8 cellular contexts compared by ENCODE assay signal in the genomic region with DNA sequence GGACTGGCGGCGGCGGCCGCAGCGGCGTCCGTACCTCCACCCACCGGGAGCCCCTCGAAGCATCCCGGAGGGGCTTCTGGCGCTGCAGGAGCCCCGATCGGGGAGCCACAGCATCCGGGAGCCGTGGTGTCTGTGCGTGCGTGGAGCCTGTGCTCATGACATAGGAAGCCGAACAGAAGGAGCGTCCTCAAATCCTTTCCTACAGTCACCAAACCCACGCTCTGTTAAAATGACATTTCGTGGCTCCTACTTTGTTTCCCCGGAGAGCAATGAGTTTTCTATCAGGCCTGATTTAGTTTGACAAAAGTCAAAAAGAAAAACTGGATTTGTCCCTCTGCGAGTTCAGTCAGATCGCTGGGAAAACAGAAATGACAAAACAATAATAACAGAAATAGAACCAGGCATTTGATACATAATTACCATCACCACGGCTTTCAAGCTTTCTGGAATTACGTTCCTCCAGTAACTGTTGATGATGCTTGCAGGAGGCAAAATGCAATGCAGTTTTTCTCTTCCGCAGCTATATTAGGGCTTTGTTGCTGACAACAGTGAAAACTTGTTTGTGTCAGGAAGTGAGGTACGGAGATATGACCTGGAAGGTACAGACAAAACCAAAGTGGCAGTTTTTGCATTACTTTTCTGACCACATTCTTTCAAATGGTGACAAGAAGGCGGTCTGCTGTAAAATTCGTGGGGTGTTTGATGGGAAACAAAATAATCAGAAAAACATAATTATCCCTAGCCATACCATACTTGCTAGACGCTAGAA.
DNase-seq lines count a peak whose midpoint lies in the region; ATAC-seq and TF ChIP-seq lines count a peak whose summit lies in the region.

No MANE protein-coding gene starts in this region.

- H3K9ac ChIP-seq in mucosa of stomach (ENCODE audit: low read length) = peak overlapping the region; percentile 86

- peak overlapping the region; percentile 71 for H3K27ac ChIP-seq in RWPE2 (ENCODE audit: poor library complexity, severe bottlenecking)
- H3K27ac ChIP-seq in ectodermal cell (ENCODE audit: insufficient read depth, low read depth, low read length, poor library complexity, severe bottlenecking) = no peak overlapping the region

- 15 to 16% methylated on average over 30 of the region's 31 CpGs for WGBS in ectodermal cell, 2 experiments

- H3K4me1 ChIP-seq in RWPE2 (ENCODE audit: insufficient read depth, poor library complexity, severe bottlenecking) (peaks cover 25% of the 10 kb centered on the region), ectodermal cell (ENCODE audit: control insufficient read depth, insufficient read depth, low read length) (peaks cover 23% of the 10 kb centered on the region), mucosa of stomach (ENCODE audit: control insufficient read depth, insufficient read depth, low read length) (peaks cover 25% of the 10 kb centered on the region)

- H3K36me3 ChIP-seq in RWPE2 (ENCODE audit: low read depth) (no peaks in the 10 kb centered on the region), ectodermal cell (ENCODE audit: control insufficient read depth, insufficient read depth, low read length) (no peaks in the 10 kb centered on the region), mucosa of stomach (ENCODE audit: control insufficient read depth, insufficient read depth, low read length) (no peaks in the 10 kb centered on the region)

- TF ChIP-seq CTCF in RWPE2 (IDR thresholded peaks at IDR 0.05; ENCODE audit: poor library complexity, severe bottlenecking) = no peak

- ATAC-seq in RWPE2 (ENCODE audit: low read depth) (no peak), GM21360 (IDR thresholded peaks at IDR 0.05; ENCODE audit: unreplicated experiment) (no peak)

- H3K4me3 ChIP-seq in RWPE2 (ENCODE audit: severe bottlenecking) (peak overlapping the region; percentile 52), ectodermal cell (ENCODE audit: insufficient read depth, low read depth, low read length) (peak overlapping the region; percentile 53), mucosa of stomach (ENCODE audit: low read length) (peak overlapping the region; percentile 81)

- H3K27me3 ChIP-seq in RWPE2 (ENCODE audit: insufficient read depth, poor library complexity, severe bottlenecking) (no peaks in the 10 kb centered on the region), ectodermal cell (ENCODE audit: control insufficient read depth, insufficient read depth, low read length, poor library complexity, severe bottlenecking) (peaks cover 59% of the 10 kb centered on the region), mucosa of stomach (ENCODE audit: control insufficient read depth, insufficient read depth, low read length) (peaks cover 15% of the 10 kb centered on the region)

- H3K9me3 ChIP-seq in RWPE2 (ENCODE audit: severe bottlenecking) (no peaks in the 10 kb centered on the region), ectodermal cell (ENCODE audit: control insufficient read depth, low read length) (no peaks in the 10 kb centered on the region), mucosa of stomach (ENCODE audit: control insufficient read depth, low read length) (no peaks in the 10 kb centered on the region)

- DNase-seq in stimulated activated CD8-positive, alpha-beta memory T cell treated with anti-CD3 and anti-CD28 coated beads, Interleukin-12 subunit alpha, Interleukin-12 subunit beta, amount 100 ng/mL, for 1 hour (ENCODE audit: low read depth) = peak; percentile 24
- DNase-seq in stimulated activated CD8-positive, alpha-beta memory T cell treated with anti-CD3 and anti-CD28 coated beads, Interleukin-4, amount 100 ng/mL, for 48 hours = no peak
- DNase-seq in RWPE2 (ENCODE audit: low spot score) (no peak), middle frontal gyrus (ENCODE audit: extremely low spot score, low spot score) (no peak), NCI-H526 (lab: John Stamatoyannopoulos, UW) (no peak)
